In the genomic region with DNA sequence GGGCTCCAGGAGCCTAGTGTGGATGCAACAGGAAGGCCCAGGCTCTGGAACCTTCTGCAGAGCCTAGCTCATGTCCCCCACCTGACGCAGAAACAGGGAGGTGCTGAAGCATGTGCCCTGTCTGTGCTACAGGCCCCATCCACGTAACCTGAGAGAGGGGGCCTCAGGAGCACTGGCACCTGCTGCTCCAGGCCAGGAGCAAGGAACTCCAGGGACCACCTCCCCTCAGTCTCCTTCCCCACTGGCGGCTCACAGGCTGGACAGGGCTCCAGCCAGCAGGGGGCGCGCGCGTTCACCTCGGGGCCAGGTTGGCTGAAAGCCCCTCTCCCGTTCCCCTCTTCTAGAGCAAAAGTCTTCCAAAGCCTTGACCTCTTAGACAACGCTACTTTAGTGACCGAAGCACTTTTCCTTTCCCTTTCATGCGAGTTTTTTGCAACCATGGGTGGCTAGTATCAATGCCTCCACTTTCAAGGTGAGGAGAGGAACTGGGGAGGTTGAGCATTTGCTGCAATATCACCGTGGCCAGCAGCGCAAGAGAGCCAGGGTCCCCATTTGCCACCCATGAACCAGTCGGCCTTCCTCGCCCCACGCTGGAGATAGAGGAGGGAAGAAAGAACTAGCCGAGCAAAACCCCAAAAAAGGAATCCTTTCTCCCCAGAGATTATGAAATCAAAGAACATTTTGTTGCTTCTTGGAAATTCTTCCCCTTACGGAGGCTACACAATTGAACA, we compare ENCODE assay signal across 7 cellular contexts. TPM values are rescaled to one million over a fixed set of nuclear protein-coding genes. Genes with fewer than 3 reads are reported as not detected.
DNase-seq lines count a peak whose midpoint lies in the region; FAIRE-seq and TF ChIP-seq lines count a peak whose summit lies in the region.

No MANE protein-coding gene starts in this region.

- H3K4me3 ChIP-seq in WI38 (ENCODE audit: low read depth, low read length) = peak overlapping the region; percentile 81
- H3K4me3 ChIP-seq in bronchial epithelial cell (ENCODE audit: low read depth, low read length) = peak overlapping the region; percentile 58
- H3K4me3 ChIP-seq in kidney (ENCODE audit: low read length in 2 of 2) = peak overlapping the region; percentile 62 to 68

- FAIRE-seq in bronchial epithelial cell (lab: Jason Lieb, UNC) (no peak), kidney (lab: Jason Lieb, UNC) (no peak)

- no peak overlapping the region for H3K27ac ChIP-seq in kidney (ENCODE audit: low read depth in 2 of 2, low read length in 2 of 2)

- peak; percentile 88 for DNase-seq in GM13976 (ENCODE audit: low spot score)
- peak; percentile 56 for DNase-seq in KBM-7
- DNase-seq in bronchial epithelial cell (ENCODE audit: low read depth) = no peak
- DNase-seq in kidney = peak; percentile 86
- peak; percentile 31 to 65 for DNase-seq in stimulated activated CD4-positive, alpha-beta T cell treated with anti-CD3 and anti-CD28 coated beads, Interleukin-1b, Interleukin-23, amount 100 ng/mL, for 1 hour (ENCODE audit: low read depth in 2 of 2)
- no peak for DNase-seq in NCI-H2171 (lab: John Stamatoyannopoulos, UW)

- H3K9me3 ChIP-seq in kidney (ENCODE audit: control insufficient read depth in 1 of 2, low read length in 2 of 2) = no peaks in the 10 kb centered on the region

- H3K4me1 ChIP-seq in kidney (ENCODE audit: control insufficient read depth in 1 of 2, insufficient read depth in 1 of 2, low read depth in 1 of 2, low read length in 2 of 2) = peaks cover 0 to 6% of the 10 kb centered on the region in 2 donors

- intact Hi-C loops in kidney (cut with DNase I) = no loop called here

- in situ Hi-C loops in GM13976 (cut with MboI; ENCODE audit: low sequenced_read_pairs, unreplicated experiment) = no loop called here
- in situ Hi-C loops in KBM-7 (cut with MboI; ENCODE audit: low pct_unique_long_range_greater_than_20kb, low sequenced_read_pairs) = no loop called here

- TF ChIP-seq CTCF in GM13976 (IDR thresholded peaks at IDR 0.05; ENCODE audit: borderline replicate concordance, control extremely low read depth, extremely low read depth, insufficient read depth, missing control alignments) = peak; percentile 97
- TF ChIP-seq CTCF in WI38 (IDR thresholded peaks at IDR 0.05; ENCODE audit: low read depth, low read length) = peak; percentile 97
- TF ChIP-seq CTCF in bronchial epithelial cell (IDR thresholded peaks at IDR 0.05; ENCODE audit: insufficient read depth, low read length, severe bottlenecking) = peak; percentile 95
- peak; percentile 68 for TF ChIP-seq CTCF in kidney (IDR thresholded peaks at IDR 0.05; ENCODE audit: borderline replicate concordance, extremely low read depth, insufficient read depth)

- H3K36me3 ChIP-seq in bronchial epithelial cell (ENCODE audit: control insufficient read depth, insufficient read depth, low read length) = peaks cover 5% of the 10 kb centered on the region
- H3K36me3 ChIP-seq in kidney (ENCODE audit: control insufficient read depth in 1 of 2, insufficient read depth in 2 of 2, low read length in 2 of 2) = no peaks in the 10 kb centered on the region

- no peaks in the 10 kb centered on the region for H3K27me3 ChIP-seq in bronchial epithelial cell (ENCODE audit: control insufficient read depth, insufficient read depth, low read length)

- peak overlapping the region in 1 of 2 donors; percentile 42 for H3K9ac ChIP-seq in kidney (ENCODE audit: low read length in 2 of 2)

RNA-seq across cellular contexts. Expression of a gene that starts 52.4 kb away (rescaled TPM):
- 44.0 and 69.6 TPM in 2 replicates for total RNA-seq in bronchial epithelial cell
- total RNA-seq in kidney = 9.1 TPM
- 3.2 TPM for polyA plus RNA-seq in kidney (ENCODE audit: insufficient read depth, low read depth, low replicate concordance)

RNA-seq across cellular contexts. Expression of a gene that starts 53.2 kb away (rescaled TPM):
- 5.5 and 9.9 TPM in 2 replicates for total RNA-seq in bronchial epithelial cell
- 64.3 TPM for total RNA-seq in kidney
- 5.7 TPM for polyA plus RNA-seq in kidney (ENCODE audit: insufficient read depth, low read depth, low replicate concordance)

Comparison
In these comparisons a context has a peak if more than half of its experiments do, and no peak if none do; other contexts are left out.
1. DNase-seq: peak in GM13976 (single experiment), KBM-7 (single experiment), kidney (single experiment) and stimulated activated CD4-positive, alpha-beta T cell treated with anti-CD3 and anti-CD28 coated beads, Interleukin-1b, Interleukin-23, amount 100 ng/mL, for 1 hour (2 of 2); none in bronchial epithelial cell (single experiment) and NCI-H2171 (single experiment).
2. Peak in every context shown above with its lines, with median percentiles within 50 percentile points of each other: CTCF ChIP-seq and H3K4me3 ChIP-seq.